In the genomic region with DNA sequence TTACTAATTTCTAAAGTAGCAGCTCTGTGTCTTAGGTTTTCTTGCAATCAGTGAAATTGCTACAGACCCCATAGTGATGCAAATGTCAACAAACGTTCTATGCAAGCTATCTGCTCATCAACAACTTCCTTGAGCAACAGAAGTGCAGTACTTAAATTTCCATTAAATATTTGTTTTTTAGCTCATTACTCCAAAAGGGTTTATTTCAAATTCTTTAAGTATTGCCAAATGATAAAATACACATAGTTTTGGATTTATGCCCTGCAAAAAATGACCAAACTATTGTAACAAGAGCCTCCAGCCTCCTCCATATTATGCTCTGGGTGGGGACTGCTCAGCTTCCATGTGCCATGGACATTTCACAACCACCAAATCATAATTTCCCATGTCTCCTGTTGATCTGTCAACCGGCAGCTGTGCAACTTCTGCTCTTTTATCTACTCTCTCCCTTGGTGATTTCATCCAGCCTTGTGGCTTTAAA, we compare ENCODE assay signal across 18 cellular contexts. TPM values are rescaled to one million over a fixed set of nuclear protein-coding genes. Genes with fewer than 3 reads are reported as not detected.
DNase-seq lines count a peak whose midpoint lies in the region; TF ChIP-seq lines count a peak whose summit lies in the region.
"Had no signal": no experiment of that assay in that cellular context is flagged by ENCODE, and none has a peak within 500 bp of the region (broad histone marks: within the 10 kb centered on the region; RNA-seq: fewer than 3 reads in every experiment).

No MANE protein-coding gene starts in this region.

- no peak overlapping the region for H3K4me3 ChIP-seq in fibroblast of lung (replicated peaks in 1 of 4; ENCODE audit: control extremely low read depth in 1 of 4, insufficient read depth in 1 of 4, low read depth in 3 of 4, low read length in 4 of 4)
- H3K4me3 ChIP-seq: dorsolateral prefrontal cortex had no signal

- no peaks in the 10 kb centered on the region for H4K20me1 ChIP-seq in fibroblast of lung (ENCODE audit: control insufficient read depth, extremely low read depth, insufficient read depth, low read length)

- H3K9me3 ChIP-seq in fibroblast of lung (ENCODE audit: control insufficient read depth, insufficient read depth, low read depth, low read length), result no peaks in the 10 kb centered on the region

- peak; percentile 11 to 52 for DNase-seq in NOMO-1 (lab: John Stamatoyannopoulos, UW; ENCODE audit: unreplicated experiment in 2 of 2)
- DNase-seq in NOMO-1 treated with dmso at 0.1 percent for 144 hours (lab: John Stamatoyannopoulos, UW; ENCODE audit: unreplicated experiment), result no peak
- peak; percentile 43 for DNase-seq in NOMO-1 treated with DMSO at 0.1 percent for 48 hours (lab: John Stamatoyannopoulos, UW; ENCODE audit: unreplicated experiment)
- DNase-seq in fibroblast of lung (ENCODE audit: low read depth in 2 of 2), result peak; percentile 57 to 98
- peak; percentile 73 for DNase-seq in stromal cell of bone marrow (ENCODE audit: low read depth)
- no peak for DNase-seq in iPS-NIHi11 (ENCODE audit: low spot score)
- no peak for DNase-seq in activated gamma-delta T cell (lab: John Stamatoyannopoulos, UW)
- DNase-seq in globus pallidus (ENCODE audit: low spot score), result no peak
- DNase-seq: ACHN; activated CD8-positive, alpha-beta T cell treated with anti-CD3 and anti-CD28 coated beads, Interleukin-2, amount 10 ng/mL, durations not matched to agents 7 days and 5 days; dorsolateral prefrontal cortex; foreskin melanocyte; H7; immature natural killer cell; NCI-H1105 treated with DMSO at 0.1 percent for 48 hours; nucleus accumbens had no signal

- H2AFZ ChIP-seq in fibroblast of lung (ENCODE audit: low read length), result no peak overlapping the region

- no peaks in the 10 kb centered on the region for H3K27me3 ChIP-seq in fibroblast of lung (ENCODE audit: control insufficient read depth, insufficient read depth, low read length)

- H3K9ac ChIP-seq in fibroblast of lung (ENCODE audit: insufficient read depth, low read length), result no peak overlapping the region

- H3K4me2 ChIP-seq in fibroblast of lung (ENCODE audit: extremely low read depth, insufficient read depth, low read length), result no peak overlapping the region

- peaks cover 5% of the 10 kb centered on the region for H3K36me3 ChIP-seq in fibroblast of lung (ENCODE audit: control insufficient read depth, insufficient read depth, low read length)

- peaks cover 7% of the 10 kb centered on the region for H3K79me2 ChIP-seq in fibroblast of lung (ENCODE audit: control insufficient read depth, insufficient read depth, low read length)

- TF ChIP-seq CTCF in fibroblast of lung (conservative IDR thresholded peaks at IDR 0.05 in 1 of 2, IDR thresholded peaks at IDR 0.05 in 1 of 2; ENCODE audit: low read depth in 1 of 2, low read length in 2 of 2), result no peak

- peaks cover 19% of the 10 kb centered on the region for H3K4me1 ChIP-seq in fibroblast of lung (ENCODE audit: control insufficient read depth, extremely low read depth, insufficient read depth, low read length)

- peak overlapping the region; percentile 0 for H3K27ac ChIP-seq in fibroblast of lung (ENCODE audit: insufficient read depth, low read length)
- H3K27ac ChIP-seq: dorsolateral prefrontal cortex had no signal

RNA-seq across cellular contexts. Expression of a gene that starts 4.4 kb away (rescaled TPM):
- 16.7 and 22.5 TPM in 2 replicates for total RNA-seq in fibroblast of lung
- polyA plus RNA-seq in fibroblast of lung, result 5.4 and 32.9 TPM in 2 replicates
- 6.7 and 39.4 TPM in 2 replicates for polyA plus RNA-seq in fibroblast of lung (2012)
- polyA minus RNA-seq in fibroblast of lung (ENCODE audit: low replicate concordance), result 11.7 and 81.0 TPM in 2 replicates
- total RNA-seq: activated CD8-positive, alpha-beta T cell treated with anti-CD3 and anti-CD28 coated beads, Interleukin-2, amount 10 ng/mL, durations not matched to agents 7 days and 5 days; NCI-H460 had no signal
- polyA plus RNA-seq: IgD-negative memory B cell, immature natural killer cell had no signal

RNA-seq across cellular contexts. Expression of a gene that starts 55.7 kb away (rescaled TPM):
- 43.9 and 91.5 TPM in 2 replicates for total RNA-seq in fibroblast of lung
- polyA plus RNA-seq in fibroblast of lung, result 24.0 and 26.8 TPM in 2 replicates
- polyA plus RNA-seq in fibroblast of lung (2012), result 21.6 and 22.3 TPM in 2 replicates
- polyA minus RNA-seq in fibroblast of lung (ENCODE audit: low replicate concordance), result 60.4 and 98.7 TPM in 2 replicates
- total RNA-seq: activated CD8-positive, alpha-beta T cell treated with anti-CD3 and anti-CD28 coated beads, Interleukin-2, amount 10 ng/mL, durations not matched to agents 7 days and 5 days; NCI-H460 had no signal
- polyA plus RNA-seq: IgD-negative memory B cell, immature natural killer cell had no signal

Comparison
In these comparisons a context has a peak if more than half of its experiments do, and no peak if none do; other contexts are left out.
1. DNase-seq: peak in NOMO-1 (2 of 2), NOMO-1 treated with DMSO at 0.1 percent for 48 hours (single experiment), fibroblast of lung (2 of 2) and stromal cell of bone marrow (single experiment); none in NOMO-1 treated with dmso at 0.1 percent for 144 hours (single experiment), iPS-NIHi11 (single experiment), activated gamma-delta T cell (single experiment) and globus pallidus (single experiment).